8 cellular contexts compared by ENCODE assay signal in the genomic region with DNA sequence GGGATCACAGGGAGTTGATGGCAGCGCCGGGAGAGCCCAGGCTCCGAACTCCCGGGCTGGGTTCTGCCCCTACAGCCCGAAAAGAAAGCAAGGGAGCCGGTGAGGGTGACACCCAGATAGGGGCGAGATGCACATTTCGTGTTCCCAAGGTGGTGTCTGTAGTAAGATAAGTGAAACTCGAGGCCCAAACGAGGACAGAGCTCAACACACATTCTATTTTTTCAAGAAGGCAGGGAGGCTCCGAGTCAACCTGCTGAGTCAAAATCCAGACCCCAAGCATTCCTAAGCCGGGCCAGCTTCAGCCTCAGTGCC. TPM values are rescaled to one million over a fixed set of nuclear protein-coding genes. Genes with fewer than 3 reads are reported as not detected.
DNase-seq lines count a peak whose midpoint lies in the region; ATAC-seq and TF ChIP-seq lines count a peak whose summit lies in the region.

No MANE protein-coding gene starts in this region.

- POLR2A ChIA-PET in GM10248 (lab: Yijun Ruan, JAX) = interaction anchor here (0.6 to 1.2 kb wide), 2 partner anchors 22 kb away, joined by 3 read pairs; no protein-coding TSS in a partner anchor

- TF ChIP-seq CTCF in C4-2B (conservative IDR thresholded peaks at IDR 0.05) = no peak
- TF ChIP-seq CTCF in chondrocyte (IDR thresholded peaks at IDR 0.05) = no peak
- TF ChIP-seq CTCF in nephron progenitor cell (IDR thresholded peaks at IDR 0.05) = no peak
- no peak for TF ChIP-seq CTCF in GM10248 (IDR thresholded peaks at IDR 0.05; ENCODE audit: control extremely low read depth, extremely low read depth, low read depth, missing control alignments)

- H3K4me3 Mint-ChIP-seq in chondrocyte (ENCODE audit: unreplicated experiment) (peak overlapping the region; percentile 62), nephron progenitor cell (peak overlapping the region; percentile 76)

- H3K27ac Mint-ChIP-seq in chondrocyte (ENCODE audit: unreplicated experiment) = peak overlapping the region; percentile 83
- H3K27ac Mint-ChIP-seq in nephron progenitor cell = peak overlapping the region; percentile 66

- H3K36me3 Mint-ChIP-seq in chondrocyte (ENCODE audit: low read depth) = no peaks in the 10 kb centered on the region
- H3K36me3 Mint-ChIP-seq in nephron progenitor cell (ENCODE audit: low read depth) = peaks cover 3% of the 10 kb centered on the region

- no peaks in the 10 kb centered on the region for H3K9me3 Mint-ChIP-seq in chondrocyte (ENCODE audit: low read depth)
- H3K9me3 Mint-ChIP-seq in nephron progenitor cell = no peaks in the 10 kb centered on the region

- H3K4me1 Mint-ChIP-seq in chondrocyte (ENCODE audit: low read depth) (peaks cover 7% of the 10 kb centered on the region), nephron progenitor cell (peaks cover 40% of the 10 kb centered on the region)

- H3K27ac ChIP-seq in C4-2B = peak overlapping the region; percentile 96

- DNase-seq in chondrocyte (ENCODE audit: low spot score) = no peak
- DNase-seq in nephron progenitor cell = no peak
- no peak for DNase-seq in GM10248 (ENCODE audit: extremely low spot score)
- DNase-seq in NCI-H1694 treated with DMSO at 0.1 percent for 48 hours (lab: John Stamatoyannopoulos, UW) = no peak

- H3K27me3 Mint-ChIP-seq in chondrocyte (ENCODE audit: low read depth) (no peaks in the 10 kb centered on the region), nephron progenitor cell (ENCODE audit: low read depth, poor library complexity) (no peaks in the 10 kb centered on the region)

- ATAC-seq in HG03469 (IDR thresholded peaks at IDR 0.05; ENCODE audit: unreplicated experiment) (peak; percentile 4), GM21390 (IDR thresholded peaks at IDR 0.05; ENCODE audit: unreplicated experiment) (no peak)
- ATAC-seq in activated CD4-positive, CD25-positive, alpha-beta regulatory T cell treated with anti-CD3 and anti-CD28 coated beads, Interleukin-2, amount 50 U/mL, for 24 hours = no peak

- CTCF ChIA-PET in GM10248 (lab: Yijun Ruan, JAX) = interaction anchor here (1.1 to 3.1 kb wide), 4 partner anchors 9 to 22 kb away, joined by 3 to 15 read pairs (median 10); no protein-coding TSS in a partner anchor

RNA-seq across cellular contexts. Expression of a gene that starts 24.2 kb away (rescaled TPM):
- 69.8 to 72.8 TPM (median 70.0 TPM) in 3 replicates for total RNA-seq in chondrocyte

RNA-seq across cellular contexts. Expression of a gene that starts 55.3 kb away (rescaled TPM):
- total RNA-seq in chondrocyte = 0.17 to 0.36 TPM in 2 of 3 replicates, not detected in the other
